ENCODE assay signal across 8 cellular contexts in genomic region chr3:3109407-3110298, GRCh38. TPM values are rescaled to one million over a fixed set of nuclear protein-coding genes. Genes with fewer than 3 reads are reported as not detected.
A peak's percentile ranks its signal among the peaks of the same experiment; 100 is the strongest.
DNase-seq lines count a peak whose midpoint lies in the region; ATAC-seq, FAIRE-seq and TF ChIP-seq lines count a peak whose summit lies in the region.

No MANE protein-coding gene starts in this region.

- WGBS in esophagus muscularis mucosa: 51% methylated on average over 11 of the region's 11 CpGs

- H3K27me3 ChIP-seq in esophagus muscularis mucosa: peaks cover 0 to 2% (median 0%) of the 10 kb centered on the region in 4 donors

- ATAC-seq in GM21360 (IDR thresholded peaks at IDR 0.05; ENCODE audit: unreplicated experiment) (peak; percentile 80), HG03439 (IDR thresholded peaks at IDR 0.05; ENCODE audit: unreplicated experiment) (peak; percentile 77)

- H3K4me1 ChIP-seq in esophagus muscularis mucosa: no peaks in the 10 kb centered on the region

- no peak for TF ChIP-seq POLR2A in GM12891 (IDR thresholded peaks at IDR 0.05; ENCODE audit: low read depth, low read length)
- no peak for TF ChIP-seq POLR2A in esophagus muscularis mucosa (IDR thresholded peaks at IDR 0.05; ENCODE audit: low read depth)

- peak; percentile 57 for FAIRE-seq in GM12891 (lab: Jason Lieb, UNC)

- no peaks in the 10 kb centered on the region for H3K36me3 ChIP-seq in esophagus muscularis mucosa

- no peak for TF ChIP-seq CTCF in esophagus muscularis mucosa (IDR thresholded peaks at IDR 0.05)

- no peaks in the 10 kb centered on the region for H3K9me3 ChIP-seq in esophagus muscularis mucosa

- DNase-seq in GM12891 (ENCODE audit: insufficient read length, low spot score): no peak
- peak; percentile 10 for DNase-seq in esophagus muscularis mucosa (ENCODE audit: extremely low spot score)
- DNase-seq in amygdala (lab: John Stamatoyannopoulos, UW): no peak
- no peak for DNase-seq in NCI-H2227 (lab: John Stamatoyannopoulos, UW; ENCODE audit: unreplicated experiment)
- no peak for DNase-seq in dermis blood vessel endothelial cell
- DNase-seq in activated effector memory CD4-positive, alpha-beta T cell treated with anti-CD3 and anti-CD28 coated beads, Interleukin-2, amount 50 U/mL, for 16 hours: no peak

- no peak for TF ChIP-seq EP300 in esophagus muscularis mucosa (IDR thresholded peaks at IDR 0.05)

- no peak overlapping the region for H3K27ac ChIP-seq in esophagus muscularis mucosa (replicated peaks in 1 of 4)

- peak overlapping the region in 1 of 4 donors; percentile 4 for H3K4me3 ChIP-seq in esophagus muscularis mucosa

- intact Hi-C loops in esophagus muscularis mucosa (cut with DNase I): no loop called here

TF ChIP-seq in GM12891, 5 proteins besides CTCF, POLR2A, EP300 and RAD21:
- TF ChIP-seq TAF1 (IDR thresholded peaks at IDR 0.05; ENCODE audit: low read depth, low read length) (no peak), POLR2AphosphoS5 (IDR thresholded peaks at IDR 0.05; ENCODE audit: low read depth, low read length) (no peak), POU2F2 (IDR thresholded peaks at IDR 0.05; ENCODE audit: low read depth, low read length) (no peak), PAX5 (IDR thresholded peaks at IDR 0.05; ENCODE audit: insufficient read depth, low read length, severe bottlenecking) (no peak), SPI1 (IDR thresholded peaks at IDR 0.05; ENCODE audit: low read depth, low read length) (no peak)

RNA-seq across cellular contexts. Expression of gene IL5RA, which starts 0.5 kb away (rescaled TPM):
- 0.09 TPM for polyA plus RNA-seq in GM12891 (2012; ENCODE audit: low read depth, missing spikeins)
- 1 to 10 TPM in 1 of 4 donors, under 1 TPM in 3; 0.13 to 1.2 (median 0.38) TPM for total RNA-seq in esophagus muscularis mucosa
- not detected in 2 replicates for total RNA-seq in dermis blood vessel endothelial cell

RNA-seq across cellular contexts. Expression of gene TRNT1, which starts 17.1 kb away (rescaled TPM):
- 16.2 TPM for polyA plus RNA-seq in GM12891 (2012; ENCODE audit: low read depth, missing spikeins)
- total RNA-seq in esophagus muscularis mucosa: 10 to 100 TPM; 10.8 to 20.3 (median 14.0) TPM
- 27.6 and 29.1 TPM in 2 replicates for total RNA-seq in dermis blood vessel endothelial cell
